Comparison of ENCODE assay signal across 1 cellular context in genomic region chr16:11384956-11385586, GRCh38.
TF ChIP-seq lines count a peak whose summit lies in the region.

No MANE protein-coding gene starts in this region.

TF ChIP-seq in HepG2, 621 proteins besides CTCF, POLR2A, EP300 and RAD21 (continues in another document):
- TF ChIP-seq, protein P1, sequence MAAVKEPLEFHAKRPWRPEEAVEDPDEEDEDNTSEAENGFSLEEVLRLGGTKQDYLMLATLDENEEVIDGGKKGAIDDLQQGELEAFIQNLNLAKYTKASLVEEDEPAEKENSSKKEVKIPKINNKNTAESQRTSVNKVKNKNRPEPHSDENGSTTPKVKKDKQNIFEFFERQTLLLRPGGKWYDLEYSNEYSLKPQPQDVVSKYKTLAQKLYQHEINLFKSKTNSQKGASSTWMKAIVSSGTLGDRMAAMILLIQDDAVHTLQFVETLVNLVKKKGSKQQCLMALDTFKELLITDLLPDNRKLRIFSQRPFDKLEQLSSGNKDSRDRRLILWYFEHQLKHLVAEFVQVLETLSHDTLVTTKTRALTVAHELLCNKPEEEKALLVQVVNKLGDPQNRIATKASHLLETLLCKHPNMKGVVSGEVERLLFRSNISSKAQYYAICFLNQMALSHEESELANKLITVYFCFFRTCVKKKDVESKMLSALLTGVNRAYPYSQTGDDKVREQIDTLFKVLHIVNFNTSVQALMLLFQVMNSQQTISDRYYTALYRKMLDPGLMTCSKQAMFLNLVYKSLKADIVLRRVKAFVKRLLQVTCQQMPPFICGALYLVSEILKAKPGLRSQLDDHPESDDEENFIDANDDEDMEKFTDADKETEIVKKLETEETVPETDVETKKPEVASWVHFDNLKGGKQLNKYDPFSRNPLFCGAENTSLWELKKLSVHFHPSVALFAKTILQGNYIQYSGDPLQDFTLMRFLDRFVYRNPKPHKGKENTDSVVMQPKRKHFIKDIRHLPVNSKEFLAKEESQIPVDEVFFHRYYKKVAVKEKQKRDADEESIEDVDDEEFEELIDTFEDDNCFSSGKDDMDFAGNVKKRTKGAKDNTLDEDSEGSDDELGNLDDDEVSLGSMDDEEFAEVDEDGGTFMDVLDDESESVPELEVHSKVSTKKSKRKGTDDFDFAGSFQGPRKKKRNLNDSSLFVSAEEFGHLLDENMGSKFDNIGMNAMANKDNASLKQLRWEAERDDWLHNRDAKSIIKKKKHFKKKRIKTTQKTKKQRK (IDR thresholded peaks at IDR 0.05; ENCODE audit: low read length): no peak
- TF ChIP-seq SNAPC4 (CRISPR knock-in tag; IDR thresholded peaks at IDR 0.05) (no peak), NFIB (CRISPR knock-in tag; IDR thresholded peaks at IDR 0.05; ENCODE audit: borderline replicate concordance) (0 out of 2 replicates have a peak, but pooled peaks have one; percentile 46), MAX (IDR thresholded peaks at IDR 0.05) (peak; percentile 92), RFX1 (IDR thresholded peaks at IDR 0.05) (no peak), MED8 (CRISPR knock-in tag; IDR thresholded peaks at IDR 0.05; ENCODE audit: insufficient replicate concordance) (peak; percentile 79), SRSF4 (IDR thresholded peaks at IDR 0.05; ENCODE audit: low read depth, low read length, poor library complexity, severe bottlenecking) (no peak), ZNF563 (CRISPR knock-in tag; IDR thresholded peaks at IDR 0.05) (peak; percentile 41; the same call in 1 of the 2 replicates), ZNF296 (CRISPR knock-in tag; conservative IDR thresholded peaks at IDR 0.05) (no peak; the same call in 1 of the 2 replicates), ZSCAN21 (CRISPR knock-in tag; IDR thresholded peaks at IDR 0.05; ENCODE audit: borderline replicate concordance) (peak; percentile 50; the same call in 1 of the 2 replicates), ERF (CRISPR knock-in tag; IDR thresholded peaks at IDR 0.05) (no peak), SMYD3 (CRISPR knock-in tag; IDR thresholded peaks at IDR 0.05) (no peak), ZNF317 (CRISPR knock-in tag; IDR thresholded peaks at IDR 0.05) (0 out of 2 replicates have a peak, but pooled peaks have one; percentile 47), HES4 (CRISPR knock-in tag; IDR thresholded peaks at IDR 0.05; ENCODE audit: borderline replicate concordance) (peak; percentile 87), ZNF777 (CRISPR knock-in tag; IDR thresholded peaks at IDR 0.05) (peak; percentile 85), SOX6 (IDR thresholded peaks at IDR 0.05) (no peak), SOX6 (CRISPR knock-in tag; IDR thresholded peaks at IDR 0.05) (peak; percentile 38; the same call in 1 of the 2 replicates), HDAC1 (CRISPR knock-in tag; IDR thresholded peaks at IDR 0.05) (no peak), RNF2 (conservative IDR thresholded peaks at IDR 0.05; ENCODE audit: low read depth) (peak; percentile 62; the same call in 1 of the 2 replicates), SYNCRIP (IDR thresholded peaks at IDR 0.05; ENCODE audit: insufficient read depth, low read depth, low read length) (no peak), YY1 (IDR thresholded peaks at IDR 0.05; ENCODE audit: insufficient read depth, insufficient replicate concordance, low read depth, low read length) (no peak), ZZZ3 (CRISPR knock-in tag; IDR thresholded peaks at IDR 0.05; ENCODE audit: borderline replicate concordance) (no peak), HOXA5 (CRISPR knock-in tag; IDR thresholded peaks at IDR 0.05) (no peak), ZBTB20 (CRISPR knock-in tag; IDR thresholded peaks at IDR 0.05; ENCODE audit: borderline replicate concordance, low read depth) (no peak), RELA (CRISPR knock-in tag; IDR thresholded peaks at IDR 0.05) (no peak), ZNF234 (CRISPR knock-in tag; conservative IDR thresholded peaks at IDR 0.05) (0 out of 2 replicates have a peak, but pooled peaks have one; percentile 64), PAWR (CRISPR knock-in tag; IDR thresholded peaks at IDR 0.05; ENCODE audit: borderline replicate concordance) (no peak), ZFY (CRISPR knock-in tag; IDR thresholded peaks at IDR 0.05) (peak; percentile 69), TRIM24 (CRISPR knock-in tag; IDR thresholded peaks at IDR 0.05) (no peak), ZNF644 (CRISPR knock-in tag; IDR thresholded peaks at IDR 0.05; ENCODE audit: low read depth) (no peak), RORA (CRISPR knock-in tag; IDR thresholded peaks at IDR 0.05) (no peak), ZNF44 (CRISPR knock-in tag; IDR thresholded peaks at IDR 0.05) (no peak), HNF4A (CRISPR knock-in tag; IDR thresholded peaks at IDR 0.05) (peak; percentile 39; the same call in 1 of the 2 replicates), ZHX2 (IDR thresholded peaks at IDR 0.05; ENCODE audit: low read depth) (no peak), ZHX2 (CRISPR knock-in tag; IDR thresholded peaks at IDR 0.05; ENCODE audit: borderline replicate concordance) (no peak), ZFP36L2 (CRISPR knock-in tag; IDR thresholded peaks at IDR 0.05) (no peak), HMG20B (CRISPR knock-in tag; conservative IDR thresholded peaks at IDR 0.05) (no peak), MIER3 (CRISPR knock-in tag; IDR thresholded peaks at IDR 0.05; ENCODE audit: borderline replicate concordance) (no peak)
- TF ChIP-seq, protein P2, sequence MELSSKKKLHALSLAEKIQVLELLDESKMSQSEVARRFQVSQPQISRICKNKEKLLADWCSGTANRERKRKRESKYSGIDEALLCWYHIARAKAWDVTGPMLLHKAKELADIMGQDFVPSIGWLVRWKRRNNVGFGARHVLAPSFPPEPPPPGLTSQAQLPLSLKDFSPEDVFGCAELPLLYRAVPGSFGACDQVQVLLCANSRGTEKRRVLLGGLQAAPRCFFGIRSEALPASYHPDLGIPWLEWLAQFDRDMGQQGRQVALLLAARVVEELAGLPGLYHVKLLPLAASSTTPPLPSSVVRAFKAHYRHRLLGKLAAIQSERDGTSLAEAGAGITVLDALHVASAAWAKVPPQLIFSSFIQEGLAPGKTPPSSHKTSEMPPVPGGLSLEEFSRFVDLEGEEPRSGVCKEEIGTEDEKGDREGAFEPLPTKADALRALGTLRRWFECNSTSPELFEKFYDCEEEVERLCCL (CRISPR knock-in tag; IDR thresholded peaks at IDR 0.05; ENCODE audit: borderline replicate concordance): no peak
- TF ChIP-seq, protein P3, sequence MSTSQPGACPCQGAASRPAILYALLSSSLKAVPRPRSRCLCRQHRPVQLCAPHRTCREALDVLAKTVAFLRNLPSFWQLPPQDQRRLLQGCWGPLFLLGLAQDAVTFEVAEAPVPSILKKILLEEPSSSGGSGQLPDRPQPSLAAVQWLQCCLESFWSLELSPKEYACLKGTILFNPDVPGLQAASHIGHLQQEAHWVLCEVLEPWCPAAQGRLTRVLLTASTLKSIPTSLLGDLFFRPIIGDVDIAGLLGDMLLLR (CRISPR knock-in tag; IDR thresholded peaks at IDR 0.05): peak; percentile 52; the same call in 1 of the 2 replicates
- TF ChIP-seq, protein P4, sequence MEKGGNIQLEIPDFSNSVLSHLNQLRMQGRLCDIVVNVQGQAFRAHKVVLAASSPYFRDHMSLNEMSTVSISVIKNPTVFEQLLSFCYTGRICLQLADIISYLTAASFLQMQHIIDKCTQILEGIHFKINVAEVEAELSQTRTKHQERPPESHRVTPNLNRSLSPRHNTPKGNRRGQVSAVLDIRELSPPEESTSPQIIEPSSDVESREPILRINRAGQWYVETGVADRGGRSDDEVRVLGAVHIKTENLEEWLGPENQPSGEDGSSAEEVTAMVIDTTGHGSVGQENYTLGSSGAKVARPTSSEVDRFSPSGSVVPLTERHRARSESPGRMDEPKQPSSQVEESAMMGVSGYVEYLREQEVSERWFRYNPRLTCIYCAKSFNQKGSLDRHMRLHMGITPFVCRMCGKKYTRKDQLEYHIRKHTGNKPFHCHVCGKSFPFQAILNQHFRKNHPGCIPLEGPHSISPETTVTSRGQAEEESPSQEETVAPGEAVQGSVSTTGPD (CRISPR knock-in tag; IDR thresholded peaks at IDR 0.05): peak; percentile 44; the same call in 1 of the 2 replicates
- TF ChIP-seq, protein P5, sequence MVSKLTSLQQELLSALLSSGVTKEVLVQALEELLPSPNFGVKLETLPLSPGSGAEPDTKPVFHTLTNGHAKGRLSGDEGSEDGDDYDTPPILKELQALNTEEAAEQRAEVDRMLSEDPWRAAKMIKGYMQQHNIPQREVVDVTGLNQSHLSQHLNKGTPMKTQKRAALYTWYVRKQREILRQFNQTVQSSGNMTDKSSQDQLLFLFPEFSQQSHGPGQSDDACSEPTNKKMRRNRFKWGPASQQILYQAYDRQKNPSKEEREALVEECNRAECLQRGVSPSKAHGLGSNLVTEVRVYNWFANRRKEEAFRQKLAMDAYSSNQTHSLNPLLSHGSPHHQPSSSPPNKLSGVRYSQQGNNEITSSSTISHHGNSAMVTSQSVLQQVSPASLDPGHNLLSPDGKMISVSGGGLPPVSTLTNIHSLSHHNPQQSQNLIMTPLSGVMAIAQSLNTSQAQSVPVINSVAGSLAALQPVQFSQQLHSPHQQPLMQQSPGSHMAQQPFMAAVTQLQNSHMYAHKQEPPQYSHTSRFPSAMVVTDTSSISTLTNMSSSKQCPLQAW (CRISPR knock-in tag; IDR thresholded peaks at IDR 0.05): 0 out of 2 replicates have a peak, but pooled peaks have one; percentile 25
